ENCODE assay signal across 1 cellular context in genomic region chr1:24986372-24986979, GRCh38.
TF ChIP-seq lines count a peak whose summit lies in the region.

No MANE protein-coding gene starts in this region.

TF ChIP-seq in GM23338, 12 proteins besides CTCF, POLR2A, EP300 and RAD21 (continued from another document):
- no peak for TF ChIP-seq ZNF462 (CRISPR knock-in tag; IDR thresholded peaks at IDR 0.05)
- no peak for TF ChIP-seq EZH2phosphoT487 (IDR thresholded peaks at IDR 0.05; ENCODE audit: unreplicated experiment)
